ENCODE assay signal across 18 cellular contexts in genomic region chr10:73379064-73379748, GRCh38. TPM values are rescaled to one million over a fixed set of nuclear protein-coding genes. Genes with fewer than 3 reads are reported as not detected.
DNase-seq lines count a peak whose midpoint lies in the region; ATAC-seq, FAIRE-seq and TF ChIP-seq lines count a peak whose summit lies in the region.
"Had no signal": no experiment of that assay in that cellular context is flagged by ENCODE, and none has a peak within 500 bp of the region (broad histone marks: within the 10 kb centered on the region; RNA-seq: fewer than 3 reads in every experiment).

No MANE protein-coding gene starts in this region.

- TF ChIP-seq POLR2A in GM12891 (IDR thresholded peaks at IDR 0.05; ENCODE audit: low read depth, low read length) = no peak

- no peak overlapping the region for H3K4me3 Mint-ChIP-seq in activated T-helper 17 cell treated with anti-CD3 and anti-CD28 coated beads, Interleukin-2, amount 50 U/mL, for 72 hours
- H3K4me3 Mint-ChIP-seq in nephron progenitor cell (no peak overlapping the region), osteocyte (ENCODE audit: unreplicated experiment) (no peak overlapping the region)
- H3K4me3 Mint-ChIP-seq: GM23338, mesothelial cell of epicardium had no signal

- no peak for TF ChIP-seq CTCF in nephron progenitor cell (IDR thresholded peaks at IDR 0.05)
- TF ChIP-seq CTCF in osteocyte (IDR thresholded peaks at IDR 0.05) = no peak

- peaks cover 4% of the 10 kb centered on the region for H3K4me1 Mint-ChIP-seq in activated T-helper 17 cell treated with anti-CD3 and anti-CD28 coated beads, Interleukin-2, amount 50 U/mL, for 72 hours
- no peaks in the 10 kb centered on the region for H3K4me1 Mint-ChIP-seq in nephron progenitor cell
- no peaks in the 10 kb centered on the region for H3K4me1 Mint-ChIP-seq in osteocyte (ENCODE audit: unreplicated experiment)
- H3K4me1 Mint-ChIP-seq: GM23338, mesothelial cell of epicardium had no signal

- peak; percentile 26 for FAIRE-seq in GM12891 (lab: Jason Lieb, UNC)

- no peaks in the 10 kb centered on the region for H3K9me3 Mint-ChIP-seq in activated T-helper 17 cell treated with anti-CD3 and anti-CD28 coated beads, Interleukin-2, amount 50 U/mL, for 72 hours
- H3K9me3 Mint-ChIP-seq in nephron progenitor cell (no peaks in the 10 kb centered on the region), osteocyte (ENCODE audit: unreplicated experiment) (no peaks in the 10 kb centered on the region)
- H3K9me3 Mint-ChIP-seq: GM23338, mesothelial cell of epicardium had no signal

- H3K27ac Mint-ChIP-seq in activated T-helper 17 cell treated with anti-CD3 and anti-CD28 coated beads, Interleukin-2, amount 50 U/mL, for 72 hours = peak overlapping the region; percentile 83
- H3K27ac Mint-ChIP-seq in nephron progenitor cell (peak overlapping the region; percentile 56), osteocyte (ENCODE audit: unreplicated experiment) (no peak overlapping the region)
- H3K27ac Mint-ChIP-seq: GM23338, mesothelial cell of epicardium had no signal

- H3K36me3 Mint-ChIP-seq in activated T-helper 17 cell treated with anti-CD3 and anti-CD28 coated beads, Interleukin-2, amount 50 U/mL, for 72 hours (ENCODE audit: low read depth) = peaks cover 98% of the 10 kb centered on the region
- H3K36me3 Mint-ChIP-seq in nephron progenitor cell (ENCODE audit: low read depth) (peaks cover 49% of the 10 kb centered on the region), osteocyte (ENCODE audit: unreplicated experiment) (peaks cover 48% of the 10 kb centered on the region)

- DNase-seq in GM12891 (ENCODE audit: insufficient read length, low spot score) = no peak
- DNase-seq in nephron progenitor cell = no peak
- no peak for DNase-seq in DMS 273 treated with DMSO at 0.1 percent for 48 hours (lab: John Stamatoyannopoulos, UW)
- DNase-seq in osteocyte (ENCODE audit: extremely low spot score, unreplicated experiment) = no peak
- DNase-seq: adrenal gland; caudate nucleus; DMS153; effector CD8-positive, alpha-beta T cell; kidney glomerular epithelial cell; NCI-H1694; NCI-H345; NK-92 treated with Interleukin-12 subunit alpha and Interleukin-12 subunit beta, amount 100 ng/mL, for 24 hours; stimulated activated CD4-positive, alpha-beta T cell treated with anti-CD3 and anti-CD28 coated beads, Interleukin-2, amount 100 ng/mL, for 24 hours had no signal

- no peaks in the 10 kb centered on the region for H3K27me3 Mint-ChIP-seq in activated T-helper 17 cell treated with anti-CD3 and anti-CD28 coated beads, Interleukin-2, amount 50 U/mL, for 72 hours
- H3K27me3 Mint-ChIP-seq in nephron progenitor cell (ENCODE audit: low read depth, poor library complexity) (no peaks in the 10 kb centered on the region), osteocyte (ENCODE audit: unreplicated experiment) (no peaks in the 10 kb centered on the region)

- ATAC-seq in GM21529 (IDR thresholded peaks at IDR 0.05; ENCODE audit: unreplicated experiment) (peak; percentile 61), GM18870 (IDR thresholded peaks at IDR 0.05; ENCODE audit: unreplicated experiment) (no peak)
- ATAC-seq in activated T-helper 17 cell treated with anti-CD3 and anti-CD28 coated beads, Interleukin-2, amount 50 U/mL, for 72 hours (replicated peaks) = peak; percentile 24
- ATAC-seq: GM23338 had no signal

TF ChIP-seq in GM12891, 5 proteins besides CTCF, POLR2A, EP300 and RAD21:
- TF ChIP-seq POLR2AphosphoS5 (IDR thresholded peaks at IDR 0.05; ENCODE audit: low read depth, low read length) = no peak
- TF ChIP-seq SPI1 (IDR thresholded peaks at IDR 0.05; ENCODE audit: low read depth, low read length) = peak; percentile 74

RNA-seq across cellular contexts. Expression of gene CFAP70, which starts 20.5 kb away (rescaled TPM):
- 0.94 TPM for polyA plus RNA-seq in GM12891 (2012; ENCODE audit: low read depth, missing spikeins)
- total RNA-seq in activated T-helper 17 cell treated with anti-CD3 and anti-CD28 coated beads, Interleukin-2, amount 50 U/mL, for 72 hours = under 1 TPM; 0.73 to 0.74 TPM
- 0.86 and 1.2 TPM in 2 replicates for total RNA-seq in osteocyte

RNA-seq across cellular contexts. Expression of gene ANXA7, which starts 34.7 kb away (rescaled TPM):
- polyA plus RNA-seq in GM12891 (2012; ENCODE audit: low read depth, missing spikeins) = 71.7 TPM
- 100 to 1,000 TPM in 1 of 2 donors, 10 to 100 TPM in 1; 90.1 to 133 TPM for total RNA-seq in activated T-helper 17 cell treated with anti-CD3 and anti-CD28 coated beads, Interleukin-2, amount 50 U/mL, for 72 hours
- total RNA-seq in osteocyte = 83.5 and 93.7 TPM in 2 replicates

RNA-seq across cellular contexts. Expression of gene MSS51, which starts 54.2 kb away (rescaled TPM):
- 0.80 TPM for polyA plus RNA-seq in GM12891 (2012; ENCODE audit: low read depth, missing spikeins)
- total RNA-seq in activated T-helper 17 cell treated with anti-CD3 and anti-CD28 coated beads, Interleukin-2, amount 50 U/mL, for 72 hours = 1 to 10 TPM; 4.9 to 7.3 TPM
- total RNA-seq in osteocyte = 2.6 and 2.8 TPM in 2 replicates
